1 cellular context compared by ENCODE assay signal in the genomic region with DNA sequence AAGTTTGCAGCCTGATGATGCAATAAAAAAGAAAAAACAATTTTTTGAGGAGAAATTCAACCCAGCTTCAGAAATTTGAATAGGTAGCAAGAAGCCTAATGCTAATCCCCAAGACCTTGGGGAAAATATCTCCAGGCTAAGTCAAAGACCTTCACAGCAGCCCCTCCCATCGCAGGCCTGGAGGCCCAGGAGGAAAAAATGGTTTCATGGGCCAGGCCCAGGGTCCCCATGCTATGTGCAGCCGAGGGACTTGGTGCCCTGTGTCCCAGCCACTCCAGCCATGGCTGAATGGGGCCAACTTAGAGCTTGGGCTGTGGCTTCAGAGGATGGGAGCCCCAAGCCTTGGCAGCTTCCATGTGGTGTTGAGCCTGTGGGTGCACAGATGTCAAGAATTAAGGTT.
TF ChIP-seq lines count a peak whose summit lies in the region.

No MANE protein-coding gene starts in this region.

TF ChIP-seq in K562, 482 proteins besides CTCF, POLR2A, EP300 and RAD21 (continued from another document):
- TF ChIP-seq CLOCK (CRISPR knock-in tag; IDR thresholded peaks at IDR 0.05; ENCODE audit: borderline replicate concordance) (no peak), RBM14 (IDR thresholded peaks at IDR 0.05; ENCODE audit: borderline replicate concordance, insufficient read depth, low read depth, low read length) (no peak)
